19 cellular contexts compared by ENCODE assay signal in genomic region chr13:86282450-86282849, GRCh38.
DNase-seq lines count a peak whose midpoint lies in the region; ATAC-seq lines count a peak whose summit lies in the region.
"Had no signal": no experiment of that assay in that cellular context is flagged by ENCODE, and none has a peak within 500 bp of the region (broad histone marks: within the 10 kb centered on the region; RNA-seq: fewer than 3 reads in every experiment).

No MANE protein-coding gene starts in this region.

- no peaks in the 10 kb centered on the region for H4K20me1 ChIP-seq in Karpas-422 (ENCODE audit: insufficient read depth, low read depth, low read length)

- peak; percentile 12 for DNase-seq in NK-92 treated with Interleukin-12 subunit alpha and Interleukin-12 subunit beta, amount 100 ng/mL, for 24 hours (lab: John Stamatoyannopoulos, UW)
- DNase-seq in NK-92 (lab: John Stamatoyannopoulos, UW; ENCODE audit: unreplicated experiment) (no peak), Karpas-422 (no peak), astrocyte of the hippocampus (ENCODE audit: low read depth, low spot score) (peak; percentile 65), SIG-M5 (lab: John Stamatoyannopoulos, UW) (no peak), NCI-H1417 (lab: John Stamatoyannopoulos, UW) (no peak)
- no peak for DNase-seq in activated CD4-positive, alpha-beta T cell treated with anti-CD3 and anti-CD28 coated beads for 48 hours
- DNase-seq: 8988T, body of pancreas, EL, heart right ventricle, midbrain, NCI-H1694 had no signal

- H3K79me2 ChIP-seq in Karpas-422 (ENCODE audit: low read length), result no peaks in the 10 kb centered on the region

- no peaks in the 10 kb centered on the region for H3K9me2 ChIP-seq in Karpas-422 (replicated peaks; ENCODE audit: insufficient read depth, low read length)

- H3K4me1 ChIP-seq in Karpas-422 (ENCODE audit: low read length), result peaks cover 11% of the 10 kb centered on the region; the same call in 1 of the 2 replicates
- H3K4me1 ChIP-seq: body of pancreas, esophagus muscularis mucosa, HAP-1, heart right ventricle had no signal

- H3K36me3 ChIP-seq in Karpas-422 (ENCODE audit: insufficient read depth, low read length), result no peaks in the 10 kb centered on the region
- H3K36me3 ChIP-seq: esophagus muscularis mucosa, HAP-1, heart right ventricle, neutrophil had no signal

- H2AFZ ChIP-seq in Karpas-422 (ENCODE audit: low read length), result peak overlapping the region; percentile 51

- no peaks in the 10 kb centered on the region for H3K9me3 ChIP-seq in Karpas-422 (ENCODE audit: low read length)
- H3K9me3 ChIP-seq: body of pancreas, esophagus muscularis mucosa, HAP-1, neutrophil had no signal

- no peak overlapping the region for H3K4me3 ChIP-seq in Karpas-422 (ENCODE audit: low read length)
- H3K4me3 ChIP-seq: body of pancreas, esophagus muscularis mucosa, HAP-1, heart right ventricle had no signal

- no peak overlapping the region for H3K9ac ChIP-seq in Karpas-422 (ENCODE audit: low read length)

- H3K4me2 ChIP-seq in Karpas-422 (ENCODE audit: low read depth, low read length, poor library complexity, severe bottlenecking), result peak overlapping the region; percentile 33

- no peak for ATAC-seq in GM21576 (IDR thresholded peaks at IDR 0.05; ENCODE audit: unreplicated experiment)
- ATAC-seq: body of pancreas, heart right ventricle, Panc1, sciatic nerve had no signal

- H3K27me3 ChIP-seq in Karpas-422 (ENCODE audit: low read length), result no peaks in the 10 kb centered on the region
- H3K27me3 ChIP-seq: body of pancreas, esophagus muscularis mucosa, heart right ventricle, neutrophil had no signal

- no peak overlapping the region for H3K27ac ChIP-seq in Karpas-422 (ENCODE audit: low read length)
- H3K27ac ChIP-seq: body of pancreas, esophagus muscularis mucosa, heart right ventricle, neutrophil had no signal

Comparison
In these comparisons a context has a peak if more than half of its experiments do, and no peak if none do; other contexts are left out.
1. DNase-seq: peak in NK-92 treated with Interleukin-12 subunit alpha and Interleukin-12 subunit beta, amount 100 ng/mL, for 24 hours (single experiment) and astrocyte of the hippocampus (single experiment); none in NK-92 (single experiment), Karpas-422 (single experiment), activated CD4-positive, alpha-beta T cell treated with anti-CD3 and anti-CD28 coated beads for 48 hours (single experiment), SIG-M5 (single experiment) and NCI-H1417 (0 of 3).